8 cellular contexts compared by ENCODE assay signal in the genomic region with DNA sequence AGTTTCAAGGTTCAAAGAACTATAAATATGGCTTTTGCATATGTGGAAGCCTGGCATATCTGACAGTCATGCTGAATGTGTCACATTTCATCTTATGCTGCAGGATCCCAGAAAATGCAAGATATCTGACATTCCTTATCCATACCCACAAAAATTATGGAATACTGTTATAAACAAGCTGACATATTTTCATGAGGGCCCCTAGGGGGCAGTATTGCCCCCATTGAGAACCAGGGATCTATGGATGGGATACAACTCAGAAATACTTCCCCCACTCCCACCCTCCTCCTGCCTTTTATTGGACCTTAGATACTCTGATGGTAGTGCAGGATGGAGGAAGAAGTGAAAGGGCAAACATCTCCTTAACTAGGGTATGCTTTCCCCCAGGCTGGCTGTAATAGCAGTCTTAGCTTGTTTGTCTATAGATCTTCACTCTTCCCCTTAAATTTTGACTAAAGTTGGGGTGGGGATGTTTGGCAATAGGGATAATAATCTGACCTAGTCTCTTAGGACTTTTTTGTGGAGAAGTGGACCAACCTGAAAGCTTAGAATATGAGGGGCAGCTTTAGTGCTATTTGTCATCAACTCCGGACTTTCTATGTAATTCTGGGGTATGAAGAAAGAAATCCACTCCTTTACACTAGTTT. TPM values are rescaled to one million over a fixed set of nuclear protein-coding genes. Genes with fewer than 3 reads are reported as not detected.
DNase-seq lines count a peak whose midpoint lies in the region; ATAC-seq, FAIRE-seq and TF ChIP-seq lines count a peak whose summit lies in the region.

No MANE protein-coding gene starts in this region.

- no peak overlapping the region for H3K9ac ChIP-seq in SU-DHL-6 (ENCODE audit: low read length)

- intact Hi-C loops in heart right ventricle (cut with DNase I), result loop anchor here (1.0 to 10.0 kb wide), 8 partner anchors 99 to 372 kb away; a partner anchor contains a TSS

- H3K27me3 ChIP-seq in SU-DHL-6 (ENCODE audit: low read length) (no peaks in the 10 kb centered on the region), heart right ventricle (peaks cover 0 to 4% (median 0%) of the 10 kb centered on the region in 7 donors), thoracic aorta (replicated peaks; ENCODE audit: insufficient read depth) (no peaks in the 10 kb centered on the region), MG63 (no peaks in the 10 kb centered on the region)

- H4K20me1 ChIP-seq in SU-DHL-6 (ENCODE audit: low read depth, low read length), result no peaks in the 10 kb centered on the region

- H3K79me2 ChIP-seq in SU-DHL-6 (ENCODE audit: insufficient read depth, low read length), result no peaks in the 10 kb centered on the region

- no peak overlapping the region for H3K4me3 ChIP-seq in SU-DHL-6 (ENCODE audit: insufficient read depth, low read length, poor library complexity, severe bottlenecking)
- no peak overlapping the region for H3K4me3 ChIP-seq in heart right ventricle
- H3K4me3 ChIP-seq in thoracic aorta, result no peak overlapping the region
- no peak overlapping the region for H3K4me3 ChIP-seq in MG63

- H3K36me3 ChIP-seq in SU-DHL-6 (ENCODE audit: low read length) (no peaks in the 10 kb centered on the region), heart right ventricle (no peaks in the 10 kb centered on the region), thoracic aorta (no peaks in the 10 kb centered on the region), MG63 (no peaks in the 10 kb centered on the region)

- no peak for DNase-seq in D721Med (ENCODE audit: insufficient read length, low spot score)
- peak in 1 of 2 donors; percentile 36 for DNase-seq in heart right ventricle
- no peak for DNase-seq in thoracic aorta (ENCODE audit: low spot score)
- DNase-seq in NCI-H524 treated with DMSO at 0.1 percent for 48 hours (lab: John Stamatoyannopoulos, UW), result no peak
- no peak for DNase-seq in MG63
- DNase-seq in mucosa of gallbladder (ENCODE audit: low spot score), result no peak

- H3K4me1 ChIP-seq in heart right ventricle, result peaks cover 0 to 8% (median 0%) of the 10 kb centered on the region in 9 donors
- H3K4me1 ChIP-seq in thoracic aorta (ENCODE audit: control insufficient read depth in 1 of 2, low read depth in 2 of 2), result no peaks in the 10 kb centered on the region

- H3K9me3 ChIP-seq in SU-DHL-6 (ENCODE audit: insufficient read depth, low read length) (no peaks in the 10 kb centered on the region), heart right ventricle (no peaks in the 10 kb centered on the region), thoracic aorta (no peaks in the 10 kb centered on the region), MG63 (no peaks in the 10 kb centered on the region)

- ATAC-seq in HG03342 (IDR thresholded peaks at IDR 0.05; ENCODE audit: unreplicated experiment), result peak; percentile 56
- ATAC-seq in heart right ventricle, result peak in 7 of 8 donors; percentile 20 to 71 (median 66)
- ATAC-seq in thoracic aorta (ENCODE audit: insufficient number of reproducible peaks, low FRiP score, low read depth), result no peak

- no peaks in the 10 kb centered on the region for H3K9me2 ChIP-seq in SU-DHL-6 (replicated peaks; ENCODE audit: insufficient read depth, low read length)

- H3K27ac ChIP-seq in SU-DHL-6 (ENCODE audit: low read depth, low read length) (no peak overlapping the region), heart right ventricle (no peak overlapping the region), thoracic aorta (no peak overlapping the region)

- H3F3A ChIP-seq in SU-DHL-6 (ENCODE audit: insufficient read depth), result no peaks in the 10 kb centered on the region

- H3K4me2 ChIP-seq in SU-DHL-6 (ENCODE audit: low read depth, low read length, poor library complexity, severe bottlenecking), result no peak overlapping the region

- TF ChIP-seq CTCF in D721Med (IDR thresholded peaks at IDR 0.05; ENCODE audit: insufficient read depth, missing control alignments) (peak; percentile 56), SU-DHL-6 (IDR thresholded peaks at IDR 0.05; ENCODE audit: insufficient read depth, low read length, poor library complexity, severe bottlenecking) (peak; percentile 99), heart right ventricle (IDR thresholded peaks at IDR 0.05) (peak; percentile 65 to 91 (median 78)), thoracic aorta (IDR thresholded peaks at IDR 0.05) (peak; percentile 59)

- no peak for FAIRE-seq in D721Med (lab: Jason Lieb, UNC)

- WGBS in heart right ventricle, 2 donors, result 98 to 100% methylated on average over 1 of the region's 1 CpG

- H2AFZ ChIP-seq in SU-DHL-6 (ENCODE audit: low read depth, low read length, severe bottlenecking), result no peak overlapping the region

RNA-seq across cellular contexts. Expression of a gene that starts 3.5 kb away (rescaled TPM):
- total RNA-seq in heart right ventricle (not detected), thoracic aorta (not detected), mucosa of gallbladder (not detected)
- not detected for polyA plus RNA-seq in heart right ventricle
- total RNA-seq in MG63 (2014; rRNA removed; shearing (Covaris generic); ENCODE audit: low replicate concordance), result not detected in 2 replicates

RNA-seq across cellular contexts. Expression of a gene that starts 12.3 kb away (rescaled TPM):
- total RNA-seq in heart right ventricle (10 to 100 TPM in 1 of 10 donors, 1 to 10 TPM in 9; 1.1 to 13.4 (median 2.2) TPM), thoracic aorta (10 to 100 TPM; 19.8 to 23.7 TPM), mucosa of gallbladder (4.0 TPM)
- polyA plus RNA-seq in heart right ventricle, result 1 to 10 TPM; 1.8 to 8.5 TPM
- 0.07 and 1.7 TPM in 2 replicates for total RNA-seq in MG63 (2014; rRNA removed; shearing (Covaris generic); ENCODE audit: low replicate concordance)

RNA-seq across cellular contexts. Expression of a gene that starts 18.6 kb away (rescaled TPM):
- total RNA-seq in heart right ventricle, result 10 to 100 TPM; 10.6 to 24.7 (median 14.6) TPM
- 10 to 100 TPM; 32.1 to 52.7 TPM for polyA plus RNA-seq in heart right ventricle
- 10 to 100 TPM; 11.1 to 12.2 TPM for total RNA-seq in thoracic aorta
- total RNA-seq in MG63 (2014; rRNA removed; shearing (Covaris generic); ENCODE audit: low replicate concordance), result 6.3 and 7.1 TPM in 2 replicates
- total RNA-seq in mucosa of gallbladder, result 13.4 TPM
